ENCODE assay signal across 10 cellular contexts in the genomic region with DNA sequence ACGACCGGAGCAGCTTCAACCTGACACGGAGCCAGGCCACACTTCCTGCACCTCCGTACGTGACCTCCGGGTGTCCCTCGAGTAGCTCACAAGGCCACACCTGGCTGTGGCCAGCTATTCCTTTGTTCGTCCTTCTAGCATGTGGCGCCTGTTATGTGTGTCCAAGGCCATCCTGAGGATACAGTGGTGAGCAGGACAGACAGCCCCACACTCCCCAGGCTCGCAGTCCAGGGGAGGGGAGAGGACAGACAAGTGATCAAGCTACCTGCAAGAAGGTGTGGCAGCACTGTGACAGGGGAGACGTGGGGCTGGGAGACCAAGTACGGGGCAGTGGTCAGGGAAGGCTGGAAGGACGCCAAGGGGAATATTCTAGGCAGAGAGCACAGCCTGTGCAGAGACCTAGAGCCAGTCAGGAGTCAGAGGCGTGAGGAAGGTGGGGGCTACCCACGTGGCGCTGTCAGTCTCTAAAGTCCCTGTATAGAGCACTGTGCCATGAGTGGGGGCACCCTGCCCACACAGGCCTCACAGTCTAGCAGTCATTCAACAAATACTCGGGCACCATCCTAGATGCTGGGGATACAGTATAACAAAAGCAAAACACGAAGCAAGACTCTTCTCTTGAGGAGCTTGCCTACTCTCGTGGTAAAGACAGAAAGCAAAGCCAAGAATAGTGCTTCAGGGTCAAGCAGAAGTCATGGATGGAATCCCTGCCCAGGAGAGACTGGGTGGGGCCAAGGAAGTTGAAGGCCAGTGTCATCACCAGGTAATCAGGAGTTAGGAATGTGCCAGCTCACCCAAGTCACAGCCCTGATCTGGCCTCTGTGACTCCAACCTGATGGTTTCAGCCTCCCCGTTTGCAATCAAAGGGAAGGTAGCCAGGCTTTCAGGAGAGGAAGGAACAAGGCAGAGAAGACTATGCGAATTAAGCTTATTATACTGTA. TPM values are rescaled to one million over a fixed set of nuclear protein-coding genes. Genes with fewer than 3 reads are reported as not detected.
A peak's percentile ranks its signal among the peaks of the same experiment; 100 is the strongest.
DNase-seq lines count a peak whose midpoint lies in the region; ATAC-seq and TF ChIP-seq lines count a peak whose summit lies in the region.
"Had no signal": no experiment of that assay in that cellular context is flagged by ENCODE, and none has a peak within 500 bp of the region (broad histone marks: within the 10 kb centered on the region; RNA-seq: fewer than 3 reads in every experiment).

No MANE protein-coding gene starts in this region.

- H3K27ac ChIP-seq in left lung: no peak overlapping the region
- no peak overlapping the region for H3K27ac ChIP-seq in effector memory CD4-positive, alpha-beta T cell (ENCODE audit: insufficient read depth, low read length, poor library complexity, severe bottlenecking)

- H3K36me3 Mint-ChIP-seq in activated T-cell treated with anti-CD3 and anti-CD28 coated beads, Interleukin-2, amount 50 U/mL, for 24 hours (ENCODE audit: low read depth): no peaks in the 10 kb centered on the region

- no peak overlapping the region for H3K27ac Mint-ChIP-seq in activated T-cell treated with anti-CD3 and anti-CD28 coated beads, Interleukin-2, amount 50 U/mL, for 24 hours

- no peaks in the 10 kb centered on the region for H3K36me3 ChIP-seq in left lung
- H3K36me3 ChIP-seq in effector memory CD4-positive, alpha-beta T cell (ENCODE audit: control insufficient read depth, insufficient read depth, low read length): no peaks in the 10 kb centered on the region

- intact Hi-C loops in left lung (cut with DNase I): no loop called here

- H3K4me3 ChIP-seq in AG10803 (ENCODE audit: low read length): no peak overlapping the region
- no peak overlapping the region for H3K4me3 ChIP-seq in left lung
- H3K4me3 ChIP-seq in effector memory CD4-positive, alpha-beta T cell (ENCODE audit: insufficient read depth, low read depth, low read length, poor library complexity, severe bottlenecking): no peak overlapping the region

- no peaks in the 10 kb centered on the region for H3K27me3 ChIP-seq in left lung
- no peaks in the 10 kb centered on the region for H3K27me3 ChIP-seq in effector memory CD4-positive, alpha-beta T cell (replicated peaks; ENCODE audit: control insufficient read depth, insufficient read depth, low read length, poor library complexity, severe bottlenecking)

- H3K9me3 ChIP-seq in left lung: no peaks in the 10 kb centered on the region
- no peaks in the 10 kb centered on the region for H3K9me3 ChIP-seq in effector memory CD4-positive, alpha-beta T cell (ENCODE audit: control insufficient read depth, low read length)

- peaks cover 4% of the 10 kb centered on the region for H3K4me1 Mint-ChIP-seq in activated T-cell treated with anti-CD3 and anti-CD28 coated beads, Interleukin-2, amount 50 U/mL, for 24 hours (ENCODE audit: low read depth)

- DNase-seq in AG10803 (ENCODE audit: low read depth) (peak; percentile 25), HK-2 (ENCODE audit: unreplicated experiment) (peak; percentile 60), amniotic epithelial cell (ENCODE audit: low read depth) (peak; percentile 15), left lung (peak in 1 of 2 donors; percentile 65), KG1 (lab: John Stamatoyannopoulos, UW) (no peak)
- DNase-seq in activated CD4-positive, alpha-beta T cell treated with anti-CD3 and anti-CD28 coated beads for 4 hours: no peak
- no peak for DNase-seq in activated T-cell treated with anti-CD3 and anti-CD28 coated beads, Interleukin-2, amount 50 U/mL, for 24 hours
- DNase-seq in effector memory CD4-positive, alpha-beta T cell: no peak
- DNase-seq: activated CD4-positive, alpha-beta T cell treated with anti-CD3 and anti-CD28 coated beads for 1 hour; amygdala had no signal

- H3K4me1 ChIP-seq in left lung: peaks cover 0 to 4% of the 10 kb centered on the region in 2 donors
- no peaks in the 10 kb centered on the region for H3K4me1 ChIP-seq in effector memory CD4-positive, alpha-beta T cell (ENCODE audit: control insufficient read depth, insufficient read depth, low read length, poor library complexity, severe bottlenecking)

- H3K9me3 Mint-ChIP-seq in activated T-cell treated with anti-CD3 and anti-CD28 coated beads, Interleukin-2, amount 50 U/mL, for 24 hours: no peaks in the 10 kb centered on the region

- TF ChIP-seq CTCF in AG10803 (conservative IDR thresholded peaks at IDR 0.05; ENCODE audit: low read length): no peak
- no peak for TF ChIP-seq CTCF in left lung (IDR thresholded peaks at IDR 0.05)

- H3K27me3 Mint-ChIP-seq in activated T-cell treated with anti-CD3 and anti-CD28 coated beads, Interleukin-2, amount 50 U/mL, for 24 hours: no peaks in the 10 kb centered on the region

- H3K4me3 Mint-ChIP-seq in activated T-cell treated with anti-CD3 and anti-CD28 coated beads, Interleukin-2, amount 50 U/mL, for 24 hours: no peak overlapping the region

- peak; percentile 54 for ATAC-seq in left lung

RNA-seq across cellular contexts. Expression of a gene that starts 58.6 kb away (rescaled TPM):
- total RNA-seq in left lung: 10 to 100 TPM; 12.8 to 14.8 TPM

Comparison
In these comparisons a context has a peak if more than half of its experiments do, and no peak if none do; other contexts are left out.
1. DNase-seq: peak in AG10803 (single experiment), HK-2 (single experiment) and amniotic epithelial cell (single experiment); none in KG1 (single experiment), activated CD4-positive, alpha-beta T cell treated with anti-CD3 and anti-CD28 coated beads for 4 hours (0 of 2), activated T-cell treated with anti-CD3 and anti-CD28 coated beads, Interleukin-2, amount 50 U/mL, for 24 hours (single experiment) and effector memory CD4-positive, alpha-beta T cell (0 of 3).